Comparison of ENCODE assay signal across 8 cellular contexts in genomic region chr10:73252445-73253225, GRCh38. TPM values are rescaled to one million over a fixed set of nuclear protein-coding genes. Genes with fewer than 3 reads are reported as not detected.
DNase-seq lines count a peak whose midpoint lies in the region; ATAC-seq and FAIRE-seq lines count a peak whose summit lies in the region.

Gene MRPS16, minus strand, starts transcription at chr10:73252644. Its CDS starts 162 bp downstream, at chr10:73252482.

- DNase-seq in COLO668 (lab: John Stamatoyannopoulos, UW; ENCODE audit: unreplicated experiment) (peak; percentile 88), HTR-8/SVneo (ENCODE audit: insufficient read length, low spot score) (peak; percentile 92), NOMO-1 treated with dmso at 0.1 percent for 144 hours (lab: John Stamatoyannopoulos, UW; ENCODE audit: unreplicated experiment) (peak; percentile 94), mesenchymal stem cell (peak; percentile 99)
- DNase-seq in activated CD8-positive, alpha-beta memory T cell treated with anti-CD3 and anti-CD28 coated beads for 48 hours (ENCODE audit: low read depth in 2 of 3, low spot score in 2 of 3): peak; percentile 74 to 82 (median 78)
- peak; percentile 83 for DNase-seq in stimulated activated CD8-positive, alpha-beta memory T cell treated with anti-CD3 and anti-CD28 coated beads, Interleukin-12 subunit alpha, Interleukin-12 subunit beta, amount 100 ng/mL, for 4 hours (ENCODE audit: low read depth)

- H3K79me1 ChIP-seq in mesenchymal stem cell (replicated peaks; ENCODE audit: low read length, poor library complexity, severe bottlenecking): peaks cover 15% of the 10 kb centered on the region

- WGBS in mesenchymal stem cell: under 1% methylated on average over 43 of the region's 51 CpGs

- ATAC-seq in GM21360 (IDR thresholded peaks at IDR 0.05; ENCODE audit: unreplicated experiment): peak; percentile 72

- no peaks in the 10 kb centered on the region for H3K27me3 ChIP-seq in endocrine pancreas (ENCODE audit: control insufficient read depth, insufficient read depth, low read length)
- no peaks in the 10 kb centered on the region for H3K27me3 ChIP-seq in mesenchymal stem cell (ENCODE audit: control insufficient read depth in 1 of 2, insufficient read depth in 1 of 2, low read length in 2 of 2)

- H2AFZ ChIP-seq in mesenchymal stem cell (ENCODE audit: low read depth, low read length): peak within 1 kb of the TSS; percentile 55

- H3K27ac ChIP-seq in mesenchymal stem cell (ENCODE audit: low read length, poor library complexity, severe bottlenecking): peak within 1 kb of the TSS; percentile 94

- peak within 1 kb of the TSS; percentile 82 for H3K4me3 ChIP-seq in endocrine pancreas (ENCODE audit: control insufficient read depth, insufficient read depth, low read length)
- peak within 1 kb of the TSS; percentile 88 to 99 for H3K4me3 ChIP-seq in mesenchymal stem cell (ENCODE audit: insufficient read depth in 1 of 2, low read depth in 1 of 2, low read length in 2 of 2)

- no peaks in the 10 kb centered on the region for H3K9me3 ChIP-seq in endocrine pancreas (ENCODE audit: control insufficient read depth, low read length)
- H3K9me3 ChIP-seq in mesenchymal stem cell (ENCODE audit: control insufficient read depth, low read length): no peaks in the 10 kb centered on the region

- H3K4me1 ChIP-seq in endocrine pancreas (ENCODE audit: control insufficient read depth, insufficient read depth, low read length) (no peaks in the 10 kb centered on the region), mesenchymal stem cell (ENCODE audit: control insufficient read depth, insufficient read depth, low read depth, low read length) (peaks cover 9% of the 10 kb centered on the region)

- peak within 1 kb of the TSS; percentile 85 for H2AK5ac ChIP-seq in mesenchymal stem cell (ENCODE audit: low read length, severe bottlenecking)

- H3K9ac ChIP-seq in endocrine pancreas (ENCODE audit: control insufficient read depth, insufficient read depth, low read length) (peak within 1 kb of the TSS; percentile 87), mesenchymal stem cell (ENCODE audit: low read length) (peak within 1 kb of the TSS; percentile 99)

- peak within 1 kb of the TSS; percentile 89 to 94 for H3K18ac ChIP-seq in mesenchymal stem cell (ENCODE audit: low read depth in 1 of 2, low read length in 2 of 2)

- peak within 1 kb of the TSS; percentile 98 for H3K4me2 ChIP-seq in mesenchymal stem cell (ENCODE audit: low read length, poor library complexity, severe bottlenecking)

- H4K8ac ChIP-seq in mesenchymal stem cell (ENCODE audit: low read length): peak within 1 kb of the TSS; percentile 95

- H4K91ac ChIP-seq in mesenchymal stem cell (ENCODE audit: low read length): peak within 1 kb of the TSS; percentile 84

- peak within 1 kb of the TSS in 1 of 2 experiments; percentile 83 for H3K23ac ChIP-seq in mesenchymal stem cell (ENCODE audit: low read length in 2 of 2)

- H2BK15ac ChIP-seq in mesenchymal stem cell (ENCODE audit: low read depth, poor library complexity, severe bottlenecking): peak within 1 kb of the TSS; percentile 17

- H3K36me3 ChIP-seq in endocrine pancreas (ENCODE audit: control insufficient read depth, insufficient read depth, low read length) (no peaks in the 10 kb centered on the region), mesenchymal stem cell (ENCODE audit: control insufficient read depth in 1 of 2, insufficient read depth in 2 of 2, low read depth in 1 of 2, low read length in 2 of 2) (peaks cover 6 to 28% of the 10 kb centered on the region in 2 experiments)

- peak; percentile 95 for FAIRE-seq in HTR-8/SVneo (lab: Jason Lieb, UNC)

- H2BK12ac ChIP-seq in mesenchymal stem cell (ENCODE audit: low read length in 2 of 2): peak within 1 kb of the TSS; percentile 28 to 59

- H2BK5ac ChIP-seq in mesenchymal stem cell (ENCODE audit: low read depth, low read length, poor library complexity, severe bottlenecking): peak within 1 kb of the TSS; percentile 36

- H2BK120ac ChIP-seq in mesenchymal stem cell (ENCODE audit: low read depth, low read length): peak within 1 kb of the TSS; percentile 73

- H3K4ac ChIP-seq in mesenchymal stem cell (ENCODE audit: low read depth in 1 of 2, low read length in 2 of 2): peak within 1 kb of the TSS; percentile 73 to 85

- peak within 1 kb of the TSS in 1 of 2 experiments; percentile 98 for H3K14ac ChIP-seq in mesenchymal stem cell (ENCODE audit: low read length in 2 of 2)

RNA-seq across cellular contexts. Expression of gene MRPS16, which starts in this region (rescaled TPM):
- polyA plus RNA-seq in mesenchymal stem cell (2013, experiment 1 of 2): 64.8 TPM
- polyA plus RNA-seq in mesenchymal stem cell (2013, experiment 2 of 2): 68.9 TPM

Comparison
In these comparisons a context has a peak if more than half of its experiments do, and no peak if none do; other contexts are left out.
1. Peak in every context shown above with its lines: DNase-seq, ATAC-seq, H3K4me3 ChIP-seq and H3K27ac ChIP-seq.